8 cellular contexts compared by ENCODE assay signal in the genomic region with DNA sequence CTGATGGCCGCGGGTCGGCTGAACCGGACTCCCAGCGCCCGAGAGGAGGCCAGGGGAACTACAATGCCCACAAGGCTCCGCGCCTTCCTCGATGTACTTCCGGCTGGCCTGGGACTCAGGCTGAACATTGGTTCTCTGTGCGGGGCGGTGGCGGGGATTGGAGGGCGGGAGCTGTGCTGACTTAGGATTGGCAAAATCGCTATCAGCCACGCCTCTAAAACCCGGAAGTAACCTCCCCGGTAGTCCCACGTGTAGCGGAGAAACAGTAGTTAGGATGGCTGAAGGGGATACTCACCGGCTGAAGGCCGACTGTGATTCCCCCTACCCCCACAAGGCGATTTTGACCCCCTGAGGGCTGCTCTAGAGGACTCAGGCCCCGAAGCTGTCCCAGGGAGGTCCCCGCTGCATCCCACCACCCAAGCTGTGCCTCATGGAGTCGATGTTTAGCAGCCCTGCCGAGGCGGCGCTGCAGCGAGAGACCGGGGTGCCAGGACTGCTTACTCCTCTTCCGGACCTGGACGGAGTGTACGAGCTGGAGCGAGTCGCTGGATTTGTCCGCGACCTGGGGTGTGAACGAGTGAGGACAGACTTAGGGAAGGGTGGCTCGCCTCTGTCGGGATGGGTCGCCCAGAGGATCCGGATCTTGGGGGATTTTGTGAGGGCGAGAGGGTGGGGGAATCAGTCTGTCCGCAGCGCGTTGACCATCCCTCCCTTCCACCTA. TPM values are rescaled to one million over a fixed set of nuclear protein-coding genes. Genes with fewer than 3 reads are reported as not detected.
DNase-seq lines count a peak whose midpoint lies in the region; ATAC-seq and TF ChIP-seq lines count a peak whose summit lies in the region.

A gene with protein sequence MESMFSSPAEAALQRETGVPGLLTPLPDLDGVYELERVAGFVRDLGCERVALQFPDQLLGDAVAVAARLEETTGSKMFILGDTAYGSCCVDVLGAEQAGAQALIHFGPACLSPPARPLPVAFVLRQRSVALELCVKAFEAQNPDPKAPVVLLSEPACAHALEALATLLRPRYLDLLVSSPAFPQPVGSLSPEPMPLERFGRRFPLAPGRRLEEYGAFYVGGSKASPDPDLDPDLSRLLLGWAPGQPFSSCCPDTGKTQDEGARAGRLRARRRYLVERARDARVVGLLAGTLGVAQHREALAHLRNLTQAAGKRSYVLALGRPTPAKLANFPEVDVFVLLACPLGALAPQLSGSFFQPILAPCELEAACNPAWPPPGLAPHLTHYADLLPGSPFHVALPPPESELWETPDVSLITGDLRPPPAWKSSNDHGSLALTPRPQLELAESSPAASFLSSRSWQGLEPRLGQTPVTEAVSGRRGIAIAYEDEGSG (plus strand): TSS at position 265 of the 721 bp plus-strand sequence. CDS start 166 bp downstream, at position 431.

- no peaks in the 10 kb centered on the region for H3K9me3 Mint-ChIP-seq in T-cell

- ATAC-seq in HG02763 (IDR thresholded peaks at IDR 0.05; ENCODE audit: unreplicated experiment) (peak; percentile 80), T-cell (replicated peaks in 1 of 4) (peak; percentile 86 to 88 (median 88)), heart left ventricle (peak; percentile 91 to 95 (median 92)), upper lobe of left lung (ENCODE audit: low FRiP score in 2 of 2) (peak; percentile 95)

- no peak for TF ChIP-seq EP300 in upper lobe of left lung (IDR thresholded peaks at IDR 0.05)

- DNase-seq in NCI-H1436 treated with DMSO at 0.1 percent for 48 hours (lab: John Stamatoyannopoulos, UW) (peak; percentile 82), T-cell (peak; percentile 84 to 98 (median 96)), heart left ventricle (peak; percentile 97 to 98 (median 98)), posterior cingulate gyrus (peak; percentile 97 to 99 (median 98)), upper lobe of left lung (peak; percentile 93 to 98)

- H3K27me3 ChIP-seq in heart left ventricle: no peaks in the 10 kb centered on the region
- H3K27me3 ChIP-seq in upper lobe of left lung: no peaks in the 10 kb centered on the region

- H3K4me1 Mint-ChIP-seq in T-cell: peaks cover 31 to 38% (median 37%) of the 10 kb centered on the region in 3 donors

- H3K4me3 Mint-ChIP-seq in T-cell: peak within 1 kb of the TSS; percentile 88 to 96 (median 91)

- H3K4me3 ChIP-seq in heart left ventricle (peak within 1 kb of the TSS; percentile 61 to 96 (median 76)), upper lobe of left lung (peak within 1 kb of the TSS; percentile 71 to 93 (median 90))

- TF ChIP-seq POLR2A in heart left ventricle (IDR thresholded peaks at IDR 0.05) (peak in 1 of 2 donors; percentile 53), upper lobe of left lung (IDR thresholded peaks at IDR 0.05) (peak in 1 of 4 donors; percentile 45)

- peak within 1 kb of the TSS; percentile 85 for H3K27ac Mint-ChIP-seq in T-cell

- POLR2A ChIA-PET in T-cell (lab: Charles Lee): interaction anchor here in 1 of 2 donors (0.5 kb wide), 1 partner anchor 19 kb away, joined by 6 read pairs; no protein-coding TSS in a partner anchor

- 0 to 1% (median 0%) methylated on average over 47 of the region's 47 CpGs for WGBS in adipose tissue, 3 donors
- 0 to 1% (median 1%) methylated on average over 31 to 47 of the region's 47 CpGs for WGBS in heart left ventricle, 4 donors
- 1% methylated on average over 31 to 43 of the region's 47 CpGs for WGBS in upper lobe of left lung, 2 donors

- H3K9me3 ChIP-seq in heart left ventricle (no peaks in the 10 kb centered on the region), upper lobe of left lung (no peaks in the 10 kb centered on the region)

- H3K36me3 ChIP-seq in heart left ventricle: peaks cover 0 to 42% (median 24%) of the 10 kb centered on the region in 9 donors
- peaks cover 0 to 29% (median 15%) of the 10 kb centered on the region in 4 donors for H3K36me3 ChIP-seq in upper lobe of left lung

- intact Hi-C loops in heart left ventricle (cut with DNase I) (loop anchor here in 1 of 10 donors (2.0 kb wide), 1 partner anchor 21 kb away; no protein-coding TSS in a partner anchor), posterior cingulate gyrus (cut with DNase I) (no loop called here)

- H3K4me1 ChIP-seq in heart left ventricle (peaks cover 0 to 27% (median 17%) of the 10 kb centered on the region in 12 donors), upper lobe of left lung (peaks cover 14 to 30% (median 16%) of the 10 kb centered on the region in 4 donors)

- TF ChIP-seq CTCF in GM12873 (IDR thresholded peaks at IDR 0.05; ENCODE audit: insufficient read depth, low read depth, low read length, missing control alignments) (peak; percentile 20), heart left ventricle (IDR thresholded peaks at IDR 0.05) (peak in 1 of 12 donors; percentile 15), upper lobe of left lung (IDR thresholded peaks at IDR 0.05) (peak in 5 of 6 experiments; percentile 22 to 36 (median 33))

- peaks cover 11% of the 10 kb centered on the region for H3K36me3 Mint-ChIP-seq in T-cell

- H3K27ac ChIP-seq in adipose tissue (ENCODE audit: low read depth, low read length) (no peak within 1 kb of the TSS), heart left ventricle (peak within 1 kb of the TSS in 5 of 12 donors; percentile 6 to 58 (median 44)), upper lobe of left lung (peak within 1 kb of the TSS; percentile 16 to 27 (median 22))

- CTCF ChIA-PET in T-cell (lab: Charles Lee): interaction anchor here in 1 of 2 donors (0.7 kb wide), 2 partner anchors 26 to 80 kb away, joined by 3 read pairs; no protein-coding TSS in a partner anchor

- H3K27me3 Mint-ChIP-seq in T-cell: no peaks in the 10 kb centered on the region

RNA-seq across cellular contexts. Expression of the gene that starts here (rescaled TPM):
- total RNA-seq in T-cell (10 to 100 TPM; 22.1 to 46.6 (median 41.8) TPM), heart left ventricle (10 to 100 TPM; 13.2 to 36.7 (median 14.7) TPM), upper lobe of left lung (10 to 100 TPM; 12.9 to 30.4 (median 16.6) TPM)
- polyA plus RNA-seq in adipose tissue (10 to 100 TPM; 10.0 to 21.3 (median 14.6) TPM), heart left ventricle (10 to 100 TPM in 1 of 2 donors, 1 to 10 TPM in 1; 8.0 to 65.6 TPM)
